8 cellular contexts compared by ENCODE assay signal in the genomic region with DNA sequence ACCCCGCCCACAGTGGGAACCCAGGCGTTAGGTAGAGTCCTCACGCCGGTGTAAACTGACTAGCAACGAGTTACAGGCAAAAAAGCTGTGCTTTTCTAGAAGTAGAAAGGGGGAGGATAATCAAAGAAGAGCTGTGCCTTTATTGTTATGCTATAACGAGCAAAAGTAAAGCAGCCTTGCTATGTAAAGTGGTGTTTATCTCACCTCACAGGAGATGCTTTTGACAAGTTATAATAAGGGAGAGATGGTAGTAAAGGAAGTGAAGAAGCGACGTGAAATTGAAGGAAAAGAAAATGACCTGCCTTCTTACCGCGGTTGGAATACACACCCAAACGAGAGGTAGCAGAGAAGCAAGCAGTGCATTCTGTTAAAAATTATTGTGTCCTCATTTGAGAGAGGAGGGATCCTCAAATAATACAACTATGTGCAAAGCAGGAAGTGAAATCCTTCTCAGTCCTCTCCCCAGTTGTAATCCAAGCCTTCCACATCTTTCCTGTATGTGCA. TPM values are rescaled to one million over a fixed set of nuclear protein-coding genes. Genes with fewer than 3 reads are reported as not detected.
DNase-seq lines count a peak whose midpoint lies in the region; ATAC-seq and TF ChIP-seq lines count a peak whose summit lies in the region.

No MANE protein-coding gene starts in this region.

- H3K36me3 Mint-ChIP-seq in CD14-positive monocyte (peaks cover 22 to 33% of the 10 kb centered on the region in 2 donors), endodermal cell (ENCODE audit: low read depth) (peaks cover 9% of the 10 kb centered on the region), osteocyte (ENCODE audit: unreplicated experiment) (peaks cover 14% of the 10 kb centered on the region)

- peak; percentile 33 for ATAC-seq in GM19455 (IDR thresholded peaks at IDR 0.05; ENCODE audit: unreplicated experiment)

- peak overlapping the region; percentile 91 for H3K9ac ChIP-seq in endodermal cell (ENCODE audit: extremely low read depth, low read length, poor library complexity, severe bottlenecking)

- H3F3A ChIP-seq in PC-9 (ENCODE audit: insufficient read depth, low read depth), result peaks cover 11% of the 10 kb centered on the region; the same call in 1 of the 2 replicates

- H3K79me2 ChIP-seq in PC-9 (ENCODE audit: low read depth), result peaks cover 49% of the 10 kb centered on the region

- H3K4me1 Mint-ChIP-seq in CD14-positive monocyte (peaks cover 43% of the 10 kb centered on the region), endodermal cell (peaks cover 7% of the 10 kb centered on the region), osteocyte (ENCODE audit: unreplicated experiment) (peaks cover 47% of the 10 kb centered on the region)

- H3K27ac ChIP-seq in PC-9 (peak overlapping the region; percentile 98), endodermal cell (ENCODE audit: low read depth, low read length) (no peak overlapping the region)

- peaks cover 23% of the 10 kb centered on the region for H3K36me3 ChIP-seq in PC-9 (ENCODE audit: low read depth)
- peaks cover 27% of the 10 kb centered on the region for H3K36me3 ChIP-seq in endodermal cell (ENCODE audit: control insufficient read depth, insufficient read depth, low read length)

- peak overlapping the region; percentile 88 for H3K4me2 ChIP-seq in PC-9

- H3K4me3 ChIP-seq in PC-9 (peak overlapping the region; percentile 76), endodermal cell (ENCODE audit: low read length) (peak overlapping the region; percentile 99)

- H3K4me3 Mint-ChIP-seq in CD14-positive monocyte, result peak overlapping the region; percentile 99 to 100
- peak overlapping the region; percentile 96 for H3K4me3 Mint-ChIP-seq in endodermal cell
- H3K4me3 Mint-ChIP-seq in osteocyte (ENCODE audit: unreplicated experiment), result peak overlapping the region; percentile 97

- TSS peak; percentile 43 for BruUV-seq in PC-9 (replicated peaks; lab: Mats Ljungman, UMichigan)

- H3K27me3 ChIP-seq in PC-9 (ENCODE audit: insufficient read depth, low read depth) (no peaks in the 10 kb centered on the region), endodermal cell (ENCODE audit: control insufficient read depth, insufficient read depth, low read length, poor library complexity, severe bottlenecking) (no peaks in the 10 kb centered on the region)

- 4 to 6% methylated on average over 9 to 11 of the region's 11 CpGs for WGBS in endodermal cell (ENCODE audit: insufficient coverage in 1 of 2, insufficient read length in 1 of 2), 2 experiments

- H3K9me2 ChIP-seq in PC-9 (ENCODE audit: insufficient read depth), result no peaks in the 10 kb centered on the region

- H2AFZ ChIP-seq in PC-9, result peak overlapping the region; percentile 74; the same call in 1 of the 2 replicates

- no peaks in the 10 kb centered on the region for H3K27me3 Mint-ChIP-seq in CD14-positive monocyte (ENCODE audit: low read depth in 3 of 3)
- H3K27me3 Mint-ChIP-seq in endodermal cell (ENCODE audit: insufficient read depth), result no peaks in the 10 kb centered on the region
- H3K27me3 Mint-ChIP-seq in osteocyte (ENCODE audit: unreplicated experiment), result no peaks in the 10 kb centered on the region

- H3K27ac Mint-ChIP-seq in CD14-positive monocyte, result peak overlapping the region; percentile 100
- peak overlapping the region; percentile 98 for H3K27ac Mint-ChIP-seq in endodermal cell
- H3K27ac Mint-ChIP-seq in osteocyte (ENCODE audit: unreplicated experiment), result peak overlapping the region; percentile 99

- intact Hi-C loops in CD14-positive monocyte (cut with micrococcal nuclease) (loop anchor here (2.0 to 5.0 kb wide), 2 partner anchors 24 to 84 kb away; no protein-coding TSS in a partner anchor), PC-9 (cut with micrococcal nuclease; ENCODE audit: unreplicated experiment) (no loop called here)

- H3K4me1 ChIP-seq in PC-9 (replicated peaks; ENCODE audit: insufficient read depth) (peaks cover 26% of the 10 kb centered on the region), endodermal cell (ENCODE audit: control insufficient read depth, insufficient read depth, low read length) (no peaks in the 10 kb centered on the region)

- H3K9me3 Mint-ChIP-seq in CD14-positive monocyte, result peaks cover 0 to 4% (median 0%) of the 10 kb centered on the region in 7 donors
- H3K9me3 Mint-ChIP-seq in endodermal cell, result no peaks in the 10 kb centered on the region
- H3K9me3 Mint-ChIP-seq in osteocyte (ENCODE audit: unreplicated experiment), result no peaks in the 10 kb centered on the region

- TF ChIP-seq CTCF in CD14-positive monocyte (IDR thresholded peaks at IDR 0.05), result no peak
- no peak for TF ChIP-seq CTCF in PC-9 (conservative IDR thresholded peaks at IDR 0.05)
- TF ChIP-seq CTCF in endodermal cell (conservative IDR thresholded peaks at IDR 0.05), result no peak
- no peak for TF ChIP-seq CTCF in osteocyte (IDR thresholded peaks at IDR 0.05)

- H4K20me1 ChIP-seq in PC-9 (ENCODE audit: insufficient read depth), result peaks cover 2% of the 10 kb centered on the region; the same call in 1 of the 2 replicates

- CTCF ChIA-PET in PC-9 (lab: Charles Lee), result no interaction called here

- DNase-seq in CD14-positive monocyte (ENCODE audit: low spot score), result no peak
- DNase-seq in PC-9, result no peak
- DNase-seq in endodermal cell, result no peak
- no peak for DNase-seq in osteocyte (ENCODE audit: extremely low spot score, unreplicated experiment)
- no peak for DNase-seq in central memory CD4-positive, alpha-beta T cell
- no peak for DNase-seq in NCI-H1436 (lab: John Stamatoyannopoulos, UW)
- no peak for DNase-seq in midbrain (lab: John Stamatoyannopoulos, UW)

- no peaks in the 10 kb centered on the region for H3K9me3 ChIP-seq in PC-9 (ENCODE audit: insufficient read depth, low read depth)
- H3K9me3 ChIP-seq in endodermal cell (ENCODE audit: control insufficient read depth, low read length), result no peaks in the 10 kb centered on the region

- POLR2A ChIA-PET in PC-9 (lab: Charles Lee; ENCODE audit: unreplicated experiment), result no interaction called here

RNA-seq across cellular contexts. Expression of a gene that starts 0.9 kb away (rescaled TPM):
- polyA plus RNA-seq in CD14-positive monocyte, result 10 to 100 TPM; 72.7 to 91.7 TPM
- total RNA-seq in PC-9 (2021), result 31.3 and 46.1 TPM in 2 replicates
- 10 to 100 TPM; 22.4 to 33.2 TPM for total RNA-seq in endodermal cell
- 34.7 TPM for polyA plus RNA-seq in endodermal cell (2013, experiment 1 of 2)
- polyA plus RNA-seq in endodermal cell (2013, experiment 2 of 2), result 30.8 TPM
- 66.4 and 73.8 TPM in 2 replicates for total RNA-seq in osteocyte
